ENCODE assay signal across 14 cellular contexts in the genomic region with DNA sequence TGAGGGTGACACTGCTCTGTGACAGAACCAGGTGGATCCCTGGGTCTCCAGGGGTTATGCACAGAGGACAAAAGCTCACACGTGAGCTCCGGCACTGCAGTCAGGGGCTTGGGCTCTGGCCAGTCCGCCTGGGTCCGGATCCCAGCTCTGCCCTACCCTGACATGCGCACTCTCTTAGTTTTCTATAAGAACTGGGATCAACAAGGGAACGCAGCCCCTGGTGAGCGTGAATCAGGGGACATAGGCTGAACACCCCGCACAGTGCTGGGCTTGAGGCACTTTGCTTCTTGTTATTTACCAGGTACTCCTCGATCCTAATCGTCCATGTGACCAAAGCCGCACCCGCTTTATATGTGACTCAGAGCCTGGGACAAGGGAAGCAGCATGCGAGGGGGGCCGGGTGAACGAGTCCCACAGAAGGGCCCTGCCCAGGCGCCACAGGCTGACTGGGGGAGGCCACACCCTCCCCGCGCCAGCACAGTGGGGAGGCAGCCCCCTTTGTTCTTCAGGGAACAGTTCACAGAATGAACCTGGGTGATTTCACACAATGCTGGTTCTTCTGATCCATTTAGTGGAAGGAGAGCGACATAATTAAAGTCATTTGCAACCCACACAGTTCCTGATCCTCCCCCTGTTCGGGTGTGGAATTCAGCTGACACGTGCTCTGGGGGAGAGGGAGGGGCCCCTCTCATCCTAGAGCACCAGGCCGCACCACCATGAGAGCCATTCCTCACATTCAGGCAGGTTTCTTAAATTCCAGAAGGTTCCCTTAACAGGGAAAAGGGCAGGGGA. TPM values are rescaled to one million over a fixed set of nuclear protein-coding genes. Genes with fewer than 3 reads are reported as not detected.
DNase-seq lines count a peak whose midpoint lies in the region; ATAC-seq, FAIRE-seq and TF ChIP-seq lines count a peak whose summit lies in the region.
"Had no signal": no experiment of that assay in that cellular context is flagged by ENCODE, and none has a peak within 500 bp of the region (broad histone marks: within the 10 kb centered on the region; RNA-seq: fewer than 3 reads in every experiment).

No MANE protein-coding gene starts in this region.

- H3K4me1 ChIP-seq in mammary epithelial cell (ENCODE audit: insufficient read depth, low read length) (peaks cover 9% of the 10 kb centered on the region), kidney (ENCODE audit: control insufficient read depth in 1 of 2, insufficient read depth in 1 of 2, low read depth in 1 of 2, low read length in 2 of 2) (no peaks in the 10 kb centered on the region), thyroid gland (no peaks in the 10 kb centered on the region)
- H3K4me1 ChIP-seq: A549, parathyroid adenoma had no signal

- H3K4me3 ChIP-seq in mammary epithelial cell (replicated peaks in 1 of 3; ENCODE audit: insufficient read depth in 1 of 3, low read depth in 2 of 3, low read length in 3 of 3) (no peak overlapping the region), kidney (ENCODE audit: low read length in 2 of 2) (no peak overlapping the region), thyroid gland (replicated peaks in 1 of 3) (no peak overlapping the region)
- H3K4me3 ChIP-seq: A549 had no signal

- H3K4me2 ChIP-seq in mammary epithelial cell (ENCODE audit: insufficient read depth, low read depth, low read length), result peak overlapping the region; percentile 6
- H3K4me2 ChIP-seq: A549 had no signal

- H3K27ac ChIP-seq in mammary epithelial cell (ENCODE audit: insufficient read depth, low read depth, low read length), result no peak overlapping the region
- peak overlapping the region; percentile 43 to 45 for H3K27ac ChIP-seq in kidney (ENCODE audit: low read depth in 2 of 2, low read length in 2 of 2)
- H3K27ac ChIP-seq in thyroid gland, result peak overlapping the region; percentile 19 to 56 (median 28)
- H3K27ac ChIP-seq: A549, parathyroid adenoma had no signal

- no peak overlapping the region for H2AFZ ChIP-seq in mammary epithelial cell (ENCODE audit: low read depth, low read length)
- H2AFZ ChIP-seq: parathyroid adenoma had no signal

- BruUV-seq in mammary epithelial cell (replicated peaks; lab: Mats Ljungman, UMichigan), result no TSS peak

- no peaks in the 10 kb centered on the region for H4K20me1 ChIP-seq in mammary epithelial cell (ENCODE audit: insufficient read depth, low read length)

- TF ChIP-seq CTCF in mammary epithelial cell (conservative IDR thresholded peaks at IDR 0.05 in 1 of 2, IDR thresholded peaks at IDR 0.05 in 1 of 2; ENCODE audit: extremely low read depth in 1 of 2, insufficient read depth in 1 of 2, low read depth in 1 of 2, low read length in 2 of 2) (no peak), kidney (IDR thresholded peaks at IDR 0.05; ENCODE audit: borderline replicate concordance, extremely low read depth, insufficient read depth) (no peak), thyroid gland (IDR thresholded peaks at IDR 0.05) (no peak)

- dilution Hi-C loops in mammary epithelial cell (cut with HindIII; ENCODE audit: low sequenced_read_pairs), result no loop called here

- WGBS in mammary epithelial cell (ENCODE audit: low coverage, missing lambda C conversion rate), result 52% methylated on average over 18 of the region's 22 CpGs
- 57% methylated on average over 18 to 20 of the region's 22 CpGs for WGBS in thyroid gland, 2 donors

- no peak for FAIRE-seq in kidney (lab: Jason Lieb, UNC)
- FAIRE-seq: A549 had no signal

- peak; percentile 18 for DNase-seq in NCI-H748 (lab: John Stamatoyannopoulos, UW; ENCODE audit: unreplicated experiment)
- DNase-seq in NCI-H748 treated with DMSO at 0.1 percent for 48 hours (lab: John Stamatoyannopoulos, UW), result no peak
- DNase-seq in mammary epithelial cell, result peak; percentile 23
- DNase-seq in kidney, result peak; percentile 84
- DNase-seq in thyroid gland, result peak; percentile 30 to 36
- no peak for DNase-seq in occipital lobe (lab: John Stamatoyannopoulos, UW)
- DNase-seq in SHP77 treated with DMSO at 0.1 percent for 48 hours (lab: John Stamatoyannopoulos, UW), result no peak
- DNase-seq: activated CD4-positive, alpha-beta T cell treated with anti-CD3 and anti-CD28 coated beads for 36 hours; aorta; hippocampal formation; Karpas-422 had no signal

- no peak for TF ChIP-seq POLR2A in thyroid gland (IDR thresholded peaks at IDR 0.05)

- CTCF ChIA-PET in mammary epithelial cell (lab: Charles Lee; ENCODE audit: low non-redundant PET), result no interaction called here

- H3K79me2 ChIP-seq in mammary epithelial cell (ENCODE audit: insufficient read depth, low read length), result no peaks in the 10 kb centered on the region
- H3K79me2 ChIP-seq: parathyroid adenoma had no signal

- intact Hi-C loops in mammary epithelial cell (cut with micrococcal nuclease), result no loop called here
- intact Hi-C loops in kidney (cut with DNase I), result loop anchor here (5.0 kb wide), 1 partner anchor 73 kb away; no protein-coding TSS in a partner anchor
- intact Hi-C loops in thyroid gland (cut with DNase I), result loop anchor here (5.0 kb wide), 1 partner anchor 63 kb away; no protein-coding TSS in a partner anchor

- H3K27me3 ChIP-seq in mammary epithelial cell (ENCODE audit: insufficient read depth, low read length) (no peaks in the 10 kb centered on the region), thyroid gland (no peaks in the 10 kb centered on the region)

- H3K36me3 ChIP-seq in mammary epithelial cell (ENCODE audit: insufficient read depth, low read length) (no peaks in the 10 kb centered on the region), kidney (ENCODE audit: control insufficient read depth in 1 of 2, insufficient read depth in 2 of 2, low read length in 2 of 2) (no peaks in the 10 kb centered on the region), thyroid gland (no peaks in the 10 kb centered on the region)

- H3K9me3 ChIP-seq in mammary epithelial cell (replicated peaks; ENCODE audit: insufficient read depth, low read length), result no peaks in the 10 kb centered on the region
- H3K9me3 ChIP-seq in kidney (ENCODE audit: control insufficient read depth in 1 of 2, low read length in 2 of 2), result peaks cover 0 to 2% of the 10 kb centered on the region in 2 donors
- no peaks in the 10 kb centered on the region for H3K9me3 ChIP-seq in thyroid gland
- H3K9me3 ChIP-seq: A549 had no signal

- no peak for ATAC-seq in HG03045 (IDR thresholded peaks at IDR 0.05; ENCODE audit: unreplicated experiment)
- ATAC-seq: activated CD4-positive, alpha-beta T cell treated with anti-CD3 and anti-CD28 coated beads for 36 hours had no signal

- H3K9ac ChIP-seq in mammary epithelial cell (ENCODE audit: insufficient read depth, low read length) (no peak overlapping the region), kidney (ENCODE audit: low read length in 2 of 2) (peak overlapping the region in 1 of 2 donors; percentile 7)
- H3K9ac ChIP-seq: parathyroid adenoma had no signal

- in situ Hi-C loops in mammary epithelial cell (cut with MboI; ENCODE audit: low sequenced_read_pairs in 2 of 2), result loop anchor here (5.0 kb wide), 1 partner anchor 73 kb away; no protein-coding TSS in a partner anchor

RNA-seq across cellular contexts. Expression of a gene that starts 55.5 kb away (rescaled TPM):
- total RNA-seq in mammary epithelial cell (10 to 100 TPM; 13.3 to 17.8 TPM), kidney (31.4 TPM), thyroid gland (100 to 1,000 TPM; 124 to 174 (median 132) TPM), occipital lobe (5.1 TPM)
- polyA plus RNA-seq in mammary epithelial cell (15.5 TPM), kidney (ENCODE audit: insufficient read depth, low read depth, low replicate concordance) (20.8 TPM)
- polyA minus RNA-seq in mammary epithelial cell, result 19.4 TPM

Comparison
In these comparisons a context has a peak if more than half of its experiments do, and no peak if none do; other contexts are left out.
1. DNase-seq: peak in NCI-H748 (single experiment), mammary epithelial cell (single experiment), kidney (single experiment) and thyroid gland (2 of 2); none in NCI-H748 treated with DMSO at 0.1 percent for 48 hours (single experiment), occipital lobe (single experiment) and SHP77 treated with DMSO at 0.1 percent for 48 hours (single experiment).